Comparison of ENCODE assay signal across 8 cellular contexts in genomic region chr4:94451051-94451404, GRCh38. TPM values are rescaled to one million over a fixed set of nuclear protein-coding genes. Genes with fewer than 3 reads are reported as not detected.
DNase-seq lines count a peak whose midpoint lies in the region; ATAC-seq, FAIRE-seq and TF ChIP-seq lines count a peak whose summit lies in the region.

No MANE protein-coding gene starts in this region.

- no peak overlapping the region for H3K18ac ChIP-seq in mesendoderm (ENCODE audit: low read length)

- H3K4me3 ChIP-seq in right atrium auricular region (peak overlapping the region; percentile 98 to 99), GM12878 (peak overlapping the region; percentile 53), mesendoderm (ENCODE audit: low read length) (no peak overlapping the region)

- TF ChIP-seq CTCF in right atrium auricular region (IDR thresholded peaks at IDR 0.05) (no peak), GM12878 (IDR thresholded peaks at IDR 0.05 in 2 of 3, conservative IDR thresholded peaks at IDR 0.05 in 1 of 3; ENCODE audit: control insufficient read depth in 2 of 3, extremely low read depth in 1 of 3, insufficient read depth in 1 of 3, low read depth in 3 of 3, low read length in 3 of 3) (no peak)

- H3K27me3 ChIP-seq in right atrium auricular region (no peaks in the 10 kb centered on the region), GM12878 (replicated peaks in 1 of 2; ENCODE audit: control insufficient read depth in 2 of 2, insufficient read depth in 2 of 2, low read length in 1 of 2) (no peaks in the 10 kb centered on the region), mesendoderm (ENCODE audit: insufficient read depth, low read length, poor library complexity) (no peaks in the 10 kb centered on the region)

- H3K23ac ChIP-seq in mesendoderm (ENCODE audit: low read length) = no peak overlapping the region

- no TSS peak for BruUV-seq in GM12878 (replicated peaks; lab: Mats Ljungman, UMichigan)

- no peak overlapping the region for H2AK5ac ChIP-seq in mesendoderm (ENCODE audit: low read length)

- whole genome bisulfite sequencing in GM12878 (ENCODE audit: insufficient coverage, insufficient replicate concordance, low lambda C conversion rate, missing lambda C conversion rate) = 15% methylated on average over 10 of the region's 10 CpGs
- no CpG with 5 or more reads among the region's 10 CpGs for WGBS in mesendoderm (ENCODE audit: extremely low coverage, insufficient coverage, low lambda C conversion rate)

- H3K9me3 ChIP-seq in right atrium auricular region = no peaks in the 10 kb centered on the region
- H3K9me3 ChIP-seq in GM12878 (replicated peaks; ENCODE audit: control insufficient read depth, insufficient read depth, low read length) = no peaks in the 10 kb centered on the region

- H3K36me3 ChIP-seq in right atrium auricular region (peaks cover 30% of the 10 kb centered on the region), GM12878 (ENCODE audit: control insufficient read depth in 2 of 2, insufficient read depth in 2 of 2, low read length in 1 of 2) (no peaks in the 10 kb centered on the region), mesendoderm (ENCODE audit: control insufficient read depth, insufficient read depth, low read length) (no peaks in the 10 kb centered on the region)

- ATAC-seq in Right ventricle myocardium superior (ENCODE audit: poor library complexity) (no peak), GM12878 (no peak), left colon (no peak), HG03342 (IDR thresholded peaks at IDR 0.05; ENCODE audit: unreplicated experiment) (no peak)

- H3K27ac ChIP-seq in right atrium auricular region (peak overlapping the region; percentile 98 to 99), GM12878 (ENCODE audit: control insufficient read depth, insufficient read depth) (no peak overlapping the region), mesendoderm (ENCODE audit: low read depth, low read length) (no peak overlapping the region)

- H3K9ac ChIP-seq in GM12878 (ENCODE audit: control insufficient read depth, insufficient read depth, low read length) (peak overlapping the region; percentile 89; the same call in 1 of the 2 replicates), mesendoderm (ENCODE audit: low read length) (peak overlapping the region; percentile 56)

- H3K4me2 ChIP-seq in GM12878 (ENCODE audit: control insufficient read depth, insufficient read depth) = peak overlapping the region; percentile 89
- H3K4me2 ChIP-seq in mesendoderm (ENCODE audit: low read length) = peak overlapping the region; percentile 68

- no peak for TF ChIP-seq POLR2A in GM12878 (IDR thresholded peaks at IDR 0.05; ENCODE audit: low read depth, low read length)

- H3K4ac ChIP-seq in mesendoderm (ENCODE audit: low read depth, low read length) = no peak overlapping the region

- SMC1A ChIA-PET in GM12878 (lab: Charles Lee; ENCODE audit: uncharacterized antibody, unreplicated experiment) = interaction anchor here (1.1 to 2.8 kb wide), 5 partner anchors 44 to 129 kb away, joined by 3 to 11 read pairs (median 3); no protein-coding TSS in a partner anchor

- H2BK5ac ChIP-seq in mesendoderm (ENCODE audit: low read length) = no peak overlapping the region

- TF ChIP-seq RAD21 in GM12878 (IDR thresholded peaks at IDR 0.05; ENCODE audit: insufficient read depth, low read depth, low read length) = no peak

- H3K79me2 ChIP-seq in GM12878 (ENCODE audit: control insufficient read depth, insufficient read depth, low read length) = peaks cover 21% of the 10 kb centered on the region
- H3K79me2 ChIP-seq in mesendoderm (ENCODE audit: control insufficient read depth, insufficient read depth, low read length) = peaks cover 16% of the 10 kb centered on the region

- no peaks in the 10 kb centered on the region for H4K20me1 ChIP-seq in GM12878 (ENCODE audit: control insufficient read depth, insufficient read depth)

- H3K56ac ChIP-seq in mesendoderm (ENCODE audit: low read length) = peak overlapping the region; percentile 65

- in situ Hi-C loops in GM12878 (cut with MboI) = no loop called here

- H4K5ac ChIP-seq in mesendoderm (ENCODE audit: low read length) = no peak overlapping the region

- no peak overlapping the region for H2BK15ac ChIP-seq in mesendoderm (replicated peaks; ENCODE audit: low read depth)

- H3K4me1 ChIP-seq in right atrium auricular region (peaks cover 0 to 11% of the 10 kb centered on the region in 2 donors), GM12878 (ENCODE audit: control insufficient read depth, insufficient read depth, low read length) (peaks cover 5% of the 10 kb centered on the region; the same call in 1 of the 2 replicates), mesendoderm (ENCODE audit: control insufficient read depth, low read depth, low read length) (peaks cover 2% of the 10 kb centered on the region)

- DNase-seq in right atrium auricular region (ENCODE audit: low spot score) = no peak
- DNase-seq in Right ventricle myocardium superior = no peak
- DNase-seq in GM12878 (ENCODE audit: low read depth, low spot score) = no peak
- no peak for DNase-seq in mesendoderm
- DNase-seq in D341Med (ENCODE audit: low spot score) = no peak
- DNase-seq in left colon = no peak
- no peak for DNase-seq in SHP77 (lab: John Stamatoyannopoulos, UW)

- H3K79me1 ChIP-seq in mesendoderm (ENCODE audit: low read length) = peaks cover 6% of the 10 kb centered on the region

- CTCF ChIA-PET in GM12878 (lab: Yijun Ruan, JAX) = no interaction called here

- intact Hi-C loops in Right ventricle myocardium superior (cut with DNase I) (loop anchor here (10.0 kb wide), 2 partner anchors 74 to 114 kb away; no protein-coding TSS in a partner anchor), GM12878 (cut with micrococcal nuclease; ENCODE audit: unreplicated experiment) (loop anchor here (5.0 kb wide), 3 partner anchors 66 to 121 kb away; no protein-coding TSS in a partner anchor), left colon (cut with DNase I, micrococcal nuclease) (no loop called here)

- RAD21 ChIA-PET in GM12878 (lab: Charles Lee; ENCODE audit: unreplicated experiment) = interaction anchor here (0.7 to 1.4 kb wide), 4 partner anchors 10 to 69 kb away, joined by 3 to 4 read pairs (median 4); no protein-coding TSS in a partner anchor

- POLR2A ChIA-PET in GM12878 (lab: Charles Lee) = interaction anchor here (0.6 kb wide), 1 partner anchor 16 kb away, joined by 4 read pairs; no protein-coding TSS in a partner anchor

- no peak for TF ChIP-seq EP300 in GM12878 (IDR thresholded peaks at IDR 0.05; ENCODE audit: borderline replicate concordance in 1 of 2, control insufficient read depth in 1 of 2, low read depth in 2 of 2, low read length in 2 of 2)

- peak overlapping the region; percentile 88 for H2AFZ ChIP-seq in GM12878 (ENCODE audit: control insufficient read depth, low read depth, low read length)

- no peak overlapping the region for H4K8ac ChIP-seq in mesendoderm (ENCODE audit: low read depth, low read length)

- no peak overlapping the region for H2BK120ac ChIP-seq in mesendoderm (ENCODE audit: low read depth, low read length)

- no peak for FAIRE-seq in GM12878 (lab: Jason Lieb, UNC)

TF ChIP-seq in GM12878, 131 proteins besides CTCF, POLR2A, EP300 and RAD21:
- TF ChIP-seq TAF1 (IDR thresholded peaks at IDR 0.05; ENCODE audit: borderline replicate concordance, low read depth, low read length) (no peak), YBX1 (IDR thresholded peaks at IDR 0.05) (no peak), BRCA1 (IDR thresholded peaks at IDR 0.05; ENCODE audit: low read depth, low read length) (no peak), PML (IDR thresholded peaks at IDR 0.05; ENCODE audit: low read length) (no peak), HSF1 (IDR thresholded peaks at IDR 0.05; ENCODE audit: low read depth, low read length) (no peak), TCF7 (IDR thresholded peaks at IDR 0.05; ENCODE audit: borderline replicate concordance) (no peak)
TF ChIP-seq in GM12878: peak in this region for 0.

RNA-seq across cellular contexts. Expression of gene PDLIM5, which starts 0.7 kb away (rescaled TPM):
- total RNA-seq in right atrium auricular region = 100 to 1,000 TPM; 598 to 841 TPM
- total RNA-seq in Right ventricle myocardium superior = 979 TPM
- 187 and 218 TPM in 2 replicates for total RNA-seq in GM12878 (2013; cell fraction: nucleolus; rRNA removed)
- 18.5 and 22.1 TPM in 2 replicates for total RNA-seq in GM12878 (2014; rRNA removed)
- 16.1 and 17.4 TPM in 2 replicates for total RNA-seq in GM12878 (2014; rRNA removed; fragmentation: Illumina TruSeq; extraction: Trizol)
- 21.7 and 23.0 TPM in 2 replicates for total RNA-seq in GM12878 (2021)
- 11.4 TPM for polyA plus RNA-seq in GM12878 (2011; ENCODE audit: low read depth)
- polyA plus RNA-seq in GM12878 (2011; rRNA removed) = 41.7 and 52.9 TPM in 2 replicates
- 55.5 and 59.5 TPM in 2 replicates for polyA plus RNA-seq in GM12878 (2011; cell fraction: cytosol; rRNA removed)
- polyA plus RNA-seq in GM12878 (2011; cell fraction: nucleus; rRNA removed) = 29.4 and 31.0 TPM in 2 replicates
- polyA plus RNA-seq in GM12878 (2012) = 8.7 and 13.9 TPM in 2 replicates
- 11.0 and 23.1 TPM in 2 replicates for polyA plus RNA-seq in GM12878 (2014; fragmentation: Illumina TruSeq; extraction: Trizol)
- polyA plus RNA-seq in GM12878 (2014; fragmentation: Nextera tagmentation; extraction: Ambion mirVana) = 10 to 100 TPM in 1 of 2 experiments, 1 to 10 TPM in 1; 10.0 to 15.2 TPM
- polyA plus RNA-seq in GM12878 (2014; rRNA removed) = 11.8 and 13.7 TPM in 2 replicates
- polyA plus RNA-seq in GM12878 (2016; fragmentation: Nextera tagmentation; extraction: Ambion mirVana) = 10 to 100 TPM; 25.5 to 25.7 TPM
- polyA minus RNA-seq in GM12878 (2011; rRNA and poly(A)+ RNA removed) = 135 and 169 TPM in 2 replicates
- 20.6 and 21.4 TPM in 2 replicates for polyA minus RNA-seq in GM12878 (2011; cell fraction: cytosol; rRNA and poly(A)+ RNA removed)
- polyA minus RNA-seq in GM12878 (2011; cell fraction: nucleus; rRNA and poly(A)+ RNA removed) = 84.3 and 172 TPM in 2 replicates
- 73.1 TPM for polyA plus RNA-seq in mesendoderm (2013, experiment 1 of 2)
- polyA plus RNA-seq in mesendoderm (2013, experiment 2 of 2) = 75.8 TPM
- total RNA-seq in left colon = 100 to 1,000 TPM; 148 to 153 TPM

Comparison
In these comparisons a context has a peak if more than half of its experiments do, and no peak if none do; other contexts are left out.
1. H3K27ac ChIP-seq: peak in right atrium auricular region (2 of 2); none in GM12878 (single experiment) and mesendoderm (single experiment).
2. intact Hi-C loops: an anchor here in Right ventricle myocardium superior (10.0 kb wide) and GM12878 (5.0 kb wide); none called in left colon.